In genomic region chr4:16745887-16746286, GRCh38 we compare ENCODE assay signal across 19 cellular contexts.
"Had no signal": no experiment of that assay in that cellular context is flagged by ENCODE, and none has a peak within 500 bp of the region (broad histone marks: within the 10 kb centered on the region; RNA-seq: fewer than 3 reads in every experiment).

No MANE protein-coding gene starts in this region.

- DNase-seq: KBM-7, MV-4-11, NCI-H1048, NCI-H1105, NCI-H1417, NCI-H1436 treated with DMSO at 0.1 percent for 48 hours, NCI-H1694, NCI-H187 treated with DMSO at 0.1 percent for 48 hours, NCI-H2029 treated with DMSO at 0.1 percent for 48 hours, NCI-H2171 treated with DMSO at 0.1 percent for 48 hours, NCI-H345, NCI-H446 treated with DMSO at 0.1 percent for 48 hours, NCI-H510A treated with DMSO at 0.1 percent for 48 hours, NCI-H526, NCI-H82, SHP77, SK-N-SH, SW 1271 had no signal

- H3K9me3 ChIP-seq: SK-N-SH had no signal

- H3K9me2 ChIP-seq: SK-N-SH had no signal

- H3K4me2 ChIP-seq: SK-N-SH had no signal

- H3K9ac ChIP-seq: SK-N-SH had no signal

- H3K27ac ChIP-seq: RWPE1 had no signal
